1 cellular context compared by ENCODE assay signal in genomic region chr17:40376541-40376940, GRCh38.
TF ChIP-seq lines count a peak whose summit lies in the region.

No MANE protein-coding gene starts in this region.

TF ChIP-seq in WTC11, 78 proteins besides CTCF, POLR2A, EP300 and RAD21:
- TF ChIP-seq NFYB (CRISPR knock-in tag; conservative IDR thresholded peaks at IDR 0.05; ENCODE audit: low read depth), result peak; percentile 59
